Comparison of ENCODE assay signal across 8 cellular contexts in the genomic region with DNA sequence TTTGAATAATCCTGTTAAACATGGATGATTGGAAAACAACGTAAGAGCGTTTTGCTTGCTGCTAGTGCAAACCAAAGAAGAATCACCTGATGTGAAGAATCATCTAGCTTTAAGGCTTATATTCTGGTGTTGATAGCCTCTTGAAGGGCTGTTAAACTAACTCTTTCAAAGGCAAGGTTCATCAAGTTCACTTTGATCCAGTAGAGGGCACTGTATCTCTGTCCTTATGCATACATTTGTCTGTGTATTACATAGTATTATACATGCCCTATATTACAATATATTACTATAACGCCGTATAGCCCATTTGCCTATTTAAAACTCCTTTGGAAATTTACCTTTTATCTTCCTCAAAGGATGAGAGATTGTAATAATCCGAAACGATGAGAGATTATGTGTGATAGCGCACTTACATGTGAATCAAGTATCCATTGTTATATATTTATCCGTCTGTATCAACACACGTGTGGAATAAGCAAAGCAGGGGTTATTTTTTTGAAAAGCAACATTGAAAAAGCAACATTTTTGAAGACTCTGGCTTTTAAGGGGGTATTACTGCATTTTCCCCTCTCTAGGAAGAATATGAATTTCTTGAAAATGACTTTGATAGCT. TPM values are rescaled to one million over a fixed set of nuclear protein-coding genes. Genes with fewer than 3 reads are reported as not detected.
DNase-seq lines count a peak whose midpoint lies in the region; ATAC-seq and TF ChIP-seq lines count a peak whose summit lies in the region.

No MANE protein-coding gene starts in this region.

- no peak overlapping the region for H3K27ac ChIP-seq in gastrocnemius medialis

- H3K27me3 ChIP-seq in gastrocnemius medialis, result no peaks in the 10 kb centered on the region

- no peak for TF ChIP-seq POLR2A in gastrocnemius medialis (IDR thresholded peaks at IDR 0.05)

- DNase-seq in AG09319 (ENCODE audit: extremely low read depth, low read depth) (no peak), GM13976 (ENCODE audit: low spot score) (peak; percentile 62), NCI-H128 (lab: John Stamatoyannopoulos, UW; ENCODE audit: unreplicated experiment) (peak; percentile 51), SW480 (ENCODE audit: low spot score) (peak; percentile 63), glomerular visceral epithelial cell (ENCODE audit: extremely low spot score) (peak; percentile 4), gastrocnemius medialis (no peak)

- ATAC-seq in gastrocnemius medialis (no peak), HG03196 (IDR thresholded peaks at IDR 0.05; ENCODE audit: unreplicated experiment) (no peak), HG02588 (IDR thresholded peaks at IDR 0.05; ENCODE audit: unreplicated experiment) (no peak)

- intact Hi-C loops in gastrocnemius medialis (cut with DNase I; ENCODE audit: low total_unique reads), result loop anchor here (5.0 kb wide), 1 partner anchor 490 kb away; no protein-coding TSS in a partner anchor

- H3K4me1 ChIP-seq in gastrocnemius medialis, result no peaks in the 10 kb centered on the region

- in situ Hi-C loops in GM13976 (cut with MboI; ENCODE audit: low sequenced_read_pairs, unreplicated experiment) (loop anchor here (10.0 kb wide), 1 partner anchor 487 kb away; no protein-coding TSS in a partner anchor), gastrocnemius medialis (cut with MboI; ENCODE audit: low sequenced_read_pairs in 4 of 4) (loop anchor here (10.0 to 25.0 kb wide), 2 partner anchors 480 to 497 kb away; no protein-coding TSS in a partner anchor)

- no peaks in the 10 kb centered on the region for H3K9me3 ChIP-seq in gastrocnemius medialis

- H3K4me3 ChIP-seq in gastrocnemius medialis, result no peak overlapping the region

- TF ChIP-seq CTCF in AG09319 (IDR thresholded peaks at IDR 0.05; ENCODE audit: low read depth, low read length) (peak; percentile 29), GM13976 (IDR thresholded peaks at IDR 0.05; ENCODE audit: borderline replicate concordance, control extremely low read depth, extremely low read depth, insufficient read depth, missing control alignments) (peak; percentile 11), gastrocnemius medialis (IDR thresholded peaks at IDR 0.05 in 4 of 5, conservative IDR thresholded peaks at IDR 0.05 in 1 of 5) (peak in 3 of 5 experiments; percentile 20 to 43 (median 41))

- H3K36me3 ChIP-seq in gastrocnemius medialis, result no peaks in the 10 kb centered on the region

RNA-seq across cellular contexts. Expression of a gene that starts 50.8 kb away (rescaled TPM):
- 1 to 10 TPM; 6.4 to 9.9 (median 6.8) TPM for total RNA-seq in gastrocnemius medialis

Comparison
In these comparisons a context has a peak if more than half of its experiments do, and no peak if none do; other contexts are left out.
1. DNase-seq: peak in GM13976 (single experiment), NCI-H128 (single experiment), SW480 (single experiment) and glomerular visceral epithelial cell (single experiment); none in AG09319 (single experiment) and gastrocnemius medialis (0 of 2).
2. Peak in every context shown above with its lines, with median percentiles within 50 percentile points of each other: CTCF ChIP-seq.